Comparison of ENCODE assay signal across 21 cellular contexts in the genomic region with DNA sequence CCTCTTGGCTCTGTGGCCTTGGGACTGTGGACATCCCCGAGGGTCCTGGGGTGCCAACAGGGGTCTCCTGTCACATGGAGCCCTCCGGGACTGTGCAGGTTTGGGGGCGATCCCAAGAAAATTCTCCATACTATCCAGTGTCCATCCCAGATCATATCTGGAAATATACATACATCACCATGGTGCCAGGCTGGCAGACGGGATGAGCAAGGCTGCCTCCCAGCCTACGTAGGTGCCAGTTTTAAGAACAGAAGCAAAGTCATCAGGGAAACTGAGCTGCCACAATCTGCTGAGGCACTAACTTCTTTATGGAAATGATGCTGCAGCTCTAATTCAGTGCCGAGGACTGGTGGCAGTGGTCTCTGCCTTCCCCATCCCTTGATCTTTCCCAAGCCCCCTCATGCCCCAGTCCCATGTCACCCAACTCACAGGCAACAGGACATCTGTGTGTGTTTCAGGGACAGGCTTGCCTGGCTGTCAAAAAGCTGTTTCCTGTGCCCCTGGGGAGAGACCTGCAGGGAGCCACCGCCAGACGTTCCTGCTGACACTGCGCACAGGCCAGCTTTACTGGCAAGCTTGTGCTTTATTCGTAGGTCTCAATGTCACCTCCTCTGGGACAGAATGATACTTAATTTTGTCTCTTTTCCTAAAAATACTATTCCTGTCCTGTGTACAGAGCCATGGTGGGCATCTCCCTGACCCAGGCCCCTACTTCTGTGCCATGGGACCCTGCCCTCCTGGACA. TPM values are rescaled to one million over a fixed set of nuclear protein-coding genes. Genes with fewer than 3 reads are reported as not detected.
DNase-seq lines count a peak whose midpoint lies in the region; ATAC-seq and TF ChIP-seq lines count a peak whose summit lies in the region.
"Had no signal": no experiment of that assay in that cellular context is flagged by ENCODE, and none has a peak within 500 bp of the region (broad histone marks: within the 10 kb centered on the region; RNA-seq: fewer than 3 reads in every experiment).

No MANE protein-coding gene starts in this region.

- no peak overlapping the region for H3K4me3 Mint-ChIP-seq in natural killer cell treated with Interleukin-12 subunit alpha and Interleukin-12 subunit beta and Interleukin-15 and Interleukin-18, amount 100 ng/mL, for 72 hours
- H3K4me3 Mint-ChIP-seq in natural killer cell = no peak overlapping the region
- H3K4me3 Mint-ChIP-seq: HFFc6 had no signal

- H3K4me1 Mint-ChIP-seq in natural killer cell treated with Interleukin-12 subunit alpha and Interleukin-12 subunit beta and Interleukin-15 and Interleukin-18, amount 100 ng/mL, for 72 hours (ENCODE audit: low read depth in 2 of 2) = peaks cover 0 to 3% of the 10 kb centered on the region in 2 donors
- peaks cover 5 to 6% of the 10 kb centered on the region in 2 donors for H3K4me1 Mint-ChIP-seq in natural killer cell

- H3K9me3 Mint-ChIP-seq in natural killer cell treated with Interleukin-12 subunit alpha and Interleukin-12 subunit beta and Interleukin-15 and Interleukin-18, amount 100 ng/mL, for 72 hours = no peaks in the 10 kb centered on the region
- no peaks in the 10 kb centered on the region for H3K9me3 Mint-ChIP-seq in natural killer cell
- H3K9me3 Mint-ChIP-seq: HFFc6 had no signal

- H3K9me3 ChIP-seq in gastroesophageal sphincter (no peaks in the 10 kb centered on the region), tibial artery (no peaks in the 10 kb centered on the region), prostate gland (no peaks in the 10 kb centered on the region)
- H3K9me3 ChIP-seq in effector memory CD4-positive, alpha-beta T cell (ENCODE audit: control insufficient read depth, low read length) = no peaks in the 10 kb centered on the region
- H3K9me3 ChIP-seq: A549 had no signal

- intact Hi-C loops in natural killer cell (cut with micrococcal nuclease) (no loop called here), tibial artery (cut with DNase I; ENCODE audit: low total_unique reads) (no loop called here), prostate gland (cut with DNase I) (no loop called here)

- TF ChIP-seq POLR2A in gastroesophageal sphincter (IDR thresholded peaks at IDR 0.05) = no peak
- no peak for TF ChIP-seq POLR2A in prostate gland (IDR thresholded peaks at IDR 0.05)

- no peaks in the 10 kb centered on the region for H3K27me3 ChIP-seq in gastroesophageal sphincter
- peaks cover 0 to 4% of the 10 kb centered on the region in 2 donors for H3K27me3 ChIP-seq in tibial artery
- H3K27me3 ChIP-seq in prostate gland (replicated peaks; ENCODE audit: insufficient read depth) = no peaks in the 10 kb centered on the region
- H3K27me3 ChIP-seq in effector memory CD4-positive, alpha-beta T cell (replicated peaks; ENCODE audit: control insufficient read depth, insufficient read depth, low read length, poor library complexity, severe bottlenecking) = no peaks in the 10 kb centered on the region

- TF ChIP-seq EP300 in gastroesophageal sphincter (IDR thresholded peaks at IDR 0.05) = no peak

- H3K27ac ChIP-seq in gastroesophageal sphincter = no peak overlapping the region
- H3K27ac ChIP-seq in tibial artery = no peak overlapping the region
- no peak overlapping the region for H3K27ac ChIP-seq in prostate gland
- no peak overlapping the region for H3K27ac ChIP-seq in effector memory CD4-positive, alpha-beta T cell (ENCODE audit: insufficient read depth, low read length, poor library complexity, severe bottlenecking)
- H3K27ac ChIP-seq: A549, C4-2B had no signal

- no peak overlapping the region for H3K4me3 ChIP-seq in gastroesophageal sphincter
- no peak overlapping the region for H3K4me3 ChIP-seq in tibial artery
- H3K4me3 ChIP-seq in prostate gland = no peak overlapping the region
- no peak overlapping the region for H3K4me3 ChIP-seq in effector memory CD4-positive, alpha-beta T cell (ENCODE audit: insufficient read depth, low read depth, low read length, poor library complexity, severe bottlenecking)
- H3K4me3 ChIP-seq: A549 had no signal

- no peaks in the 10 kb centered on the region for H3K36me3 Mint-ChIP-seq in natural killer cell treated with Interleukin-12 subunit alpha and Interleukin-12 subunit beta and Interleukin-15 and Interleukin-18, amount 100 ng/mL, for 72 hours
- no peaks in the 10 kb centered on the region for H3K36me3 Mint-ChIP-seq in natural killer cell

- H3K36me3 ChIP-seq in gastroesophageal sphincter (no peaks in the 10 kb centered on the region), tibial artery (no peaks in the 10 kb centered on the region), prostate gland (no peaks in the 10 kb centered on the region)
- no peaks in the 10 kb centered on the region for H3K36me3 ChIP-seq in effector memory CD4-positive, alpha-beta T cell (ENCODE audit: control insufficient read depth, insufficient read depth, low read length)

- H3K4me1 ChIP-seq in gastroesophageal sphincter (peaks cover 0 to 11% (median 0%) of the 10 kb centered on the region in 3 donors), tibial artery (peaks cover 0 to 7% (median 4%) of the 10 kb centered on the region in 4 donors), prostate gland (replicated peaks) (no peaks in the 10 kb centered on the region)
- H3K4me1 ChIP-seq in effector memory CD4-positive, alpha-beta T cell (ENCODE audit: control insufficient read depth, insufficient read depth, low read length, poor library complexity, severe bottlenecking) = no peaks in the 10 kb centered on the region

- H3K27ac Mint-ChIP-seq in natural killer cell treated with Interleukin-12 subunit alpha and Interleukin-12 subunit beta and Interleukin-15 and Interleukin-18, amount 100 ng/mL, for 72 hours = no peak overlapping the region
- no peak overlapping the region for H3K27ac Mint-ChIP-seq in natural killer cell
- H3K27ac Mint-ChIP-seq: HFFc6 had no signal

- WGBS in gastroesophageal sphincter (ENCODE audit: low coverage in 1 of 2), 2 donors = 82 to 90% methylated on average over 3 to 7 of the region's 10 CpGs
- WGBS in prostate gland = 92% methylated on average over 10 of the region's 10 CpGs

- peaks cover under 1 to 3% of the 10 kb centered on the region in 2 donors for H3K27me3 Mint-ChIP-seq in natural killer cell treated with Interleukin-12 subunit alpha and Interleukin-12 subunit beta and Interleukin-15 and Interleukin-18, amount 100 ng/mL, for 72 hours
- peaks cover 0 to 3% of the 10 kb centered on the region in 2 donors for H3K27me3 Mint-ChIP-seq in natural killer cell (ENCODE audit: low read depth in 2 of 2)

- no peak for ATAC-seq in natural killer cell treated with Interleukin-12 subunit alpha and Interleukin-12 subunit beta and Interleukin-15 and Interleukin-18, amount 100 ng/mL, for 72 hours
- no peak for ATAC-seq in natural killer cell
- peak; percentile 8 for ATAC-seq in gastroesophageal sphincter
- ATAC-seq: A549 had no signal

- TF ChIP-seq CTCF in natural killer cell (IDR thresholded peaks at IDR 0.05) (no peak), gastroesophageal sphincter (IDR thresholded peaks at IDR 0.05) (no peak), tibial artery (IDR thresholded peaks at IDR 0.05) (no peak), prostate gland (IDR thresholded peaks at IDR 0.05) (no peak)

- DNase-seq in natural killer cell treated with Interleukin-12 subunit alpha and Interleukin-12 subunit beta and Interleukin-15 and Interleukin-18, amount 100 ng/mL, for 72 hours (ENCODE audit: low spot score) = peak; percentile 32
- no peak for DNase-seq in natural killer cell
- peak; percentile 76 for DNase-seq in NCI-H2171 treated with DMSO at 0.1 percent for 48 hours (lab: John Stamatoyannopoulos, UW)
- peak; percentile 13 to 44 for DNase-seq in tibial artery
- no peak for DNase-seq in prostate gland (ENCODE audit: low spot score)
- DNase-seq in effector memory CD4-positive, alpha-beta T cell = no peak
- no peak for DNase-seq in stimulated activated CD4-positive, alpha-beta T cell treated with anti-CD3 and anti-CD28 coated beads, Interleukin-15, amount 100 ng/mL, for 24 hours
- DNase-seq: HFFc6; NCI-H2029 treated with DMSO at 0.1 percent for 48 hours; NCI-H524 treated with DMSO at 0.1 percent for 48 hours; NK-92 treated with Interleukin-12 subunit alpha and Interleukin-12 subunit beta, amount 100 ng/mL, for 24 hours; OCI-M1; SIG-M5 had no signal

RNA-seq across cellular contexts. Expression of a gene that starts 15.5 kb away (rescaled TPM):
- not detected for total RNA-seq in natural killer cell treated with Interleukin-12 subunit alpha and Interleukin-12 subunit beta and Interleukin-15 and Interleukin-18, amount 100 ng/mL, for 72 hours
- total RNA-seq in natural killer cell = not detected
- total RNA-seq in gastroesophageal sphincter = not detected
- total RNA-seq in prostate gland = 1 to 10 TPM in 1 of 2 donors, not detected in 1; 3.0 TPM
- total RNA-seq: Daoy, H1, HT1080, RPMI7951 had no signal

RNA-seq across cellular contexts. Expression of a gene that starts 31.6 kb away (rescaled TPM):
- total RNA-seq in natural killer cell treated with Interleukin-12 subunit alpha and Interleukin-12 subunit beta and Interleukin-15 and Interleukin-18, amount 100 ng/mL, for 72 hours = not detected
- not detected for total RNA-seq in natural killer cell
- not detected for total RNA-seq in gastroesophageal sphincter
- not detected for total RNA-seq in prostate gland
- total RNA-seq: Daoy, H1, HFFc6, HT1080, LHCN-M2, RPMI7951 had no signal

Comparison
In these comparisons a context has a peak if more than half of its experiments do, and no peak if none do; other contexts are left out.
1. DNase-seq: peak in natural killer cell treated with Interleukin-12 subunit alpha and Interleukin-12 subunit beta and Interleukin-15 and Interleukin-18, amount 100 ng/mL, for 72 hours (single experiment), NCI-H2171 treated with DMSO at 0.1 percent for 48 hours (single experiment) and tibial artery (2 of 2); none in natural killer cell (single experiment), prostate gland (single experiment), effector memory CD4-positive, alpha-beta T cell (0 of 3) and stimulated activated CD4-positive, alpha-beta T cell treated with anti-CD3 and anti-CD28 coated beads, Interleukin-15, amount 100 ng/mL, for 24 hours (single experiment).